1 cellular context compared by ENCODE assay signal in genomic region chr4:63869370-63869769, GRCh38.
TF ChIP-seq lines count a peak whose summit lies in the region.

No MANE protein-coding gene starts in this region.

TF ChIP-seq in GM23338, 12 proteins besides CTCF, POLR2A, EP300 and RAD21 (continued from another document):
- TF ChIP-seq ETS1 (IDR thresholded peaks at IDR 0.05) (no peak), ZNF462 (CRISPR knock-in tag; IDR thresholded peaks at IDR 0.05) (no peak), EZH2phosphoT487 (IDR thresholded peaks at IDR 0.05; ENCODE audit: unreplicated experiment) (no peak)
TF ChIP-seq in GM23338: peak in this region for 1.
